Comparison of ENCODE assay signal across 8 cellular contexts in genomic region chr18:58529714-58530354, GRCh38.
A peak's percentile ranks its signal among the peaks of the same experiment; 100 is the strongest.
DNase-seq lines count a peak whose midpoint lies in the region; ATAC-seq and TF ChIP-seq lines count a peak whose summit lies in the region.

No MANE protein-coding gene starts in this region.

- TF ChIP-seq POLR2A in heart left ventricle (IDR thresholded peaks at IDR 0.05) (no peak), spleen (IDR thresholded peaks at IDR 0.05) (no peak)

- H3K4me3 ChIP-seq in Loucy (ENCODE audit: low read length, poor library complexity, severe bottlenecking) (no peak overlapping the region), heart left ventricle (no peak overlapping the region), spleen (no peak overlapping the region)

- intact Hi-C loops in heart left ventricle (cut with DNase I) (loop anchor here in 9 of 10 donors (1.0 to 10.0 kb wide), 14 partner anchors 65 to 545 kb away; partner anchors contain the start of genes MALT1 (in 2 of the 9) and ALPK2 (in 1 of the 9)), spleen (cut with DNase I; ENCODE audit: low total_unique reads) (loop anchor here (2.0 to 10.0 kb wide), 3 partner anchors 142 to 535 kb away; partner anchors contain the start of gene MALT1)

- H3K27ac ChIP-seq in heart left ventricle (no peak overlapping the region), spleen (no peak overlapping the region)

- TF ChIP-seq CTCF in Loucy (conservative IDR thresholded peaks at IDR 0.05; ENCODE audit: low read length) (peak; percentile 96), heart left ventricle (IDR thresholded peaks at IDR 0.05) (peak; percentile 59 to 84 (median 73)), spleen (IDR thresholded peaks at IDR 0.05 in 8 of 11, conservative IDR thresholded peaks at IDR 0.05 in 3 of 11) (peak; percentile 51 to 88 (median 81))

- H3K4me2 ChIP-seq in Loucy (ENCODE audit: low read depth, low read length, poor library complexity, severe bottlenecking): no peak overlapping the region

- WGBS in heart left ventricle, 4 donors: 35 to 42% (median 40%) methylated on average over 6 of the region's 6 CpGs
- 26 to 32% (median 31%) methylated on average over 6 of the region's 6 CpGs for WGBS in spleen, 5 donors

- H3K9ac ChIP-seq in Loucy (ENCODE audit: low read depth, low read length, poor library complexity, severe bottlenecking): no peak overlapping the region

- no peaks in the 10 kb centered on the region for H3K9me3 ChIP-seq in Loucy (ENCODE audit: insufficient read depth, low read depth, low read length)
- H3K9me3 ChIP-seq in heart left ventricle: no peaks in the 10 kb centered on the region
- H3K9me3 ChIP-seq in spleen: no peaks in the 10 kb centered on the region

- no peaks in the 10 kb centered on the region for H3F3A ChIP-seq in Loucy (ENCODE audit: low read depth)

- H3K27me3 ChIP-seq in Loucy (ENCODE audit: insufficient read depth, low read length, poor library complexity, severe bottlenecking) (no peaks in the 10 kb centered on the region), heart left ventricle (no peaks in the 10 kb centered on the region), spleen (replicated peaks in 1 of 7) (peaks cover 0 to 5% (median 0%) of the 10 kb centered on the region in 7 donors)

- ATAC-seq in heart left ventricle (peak in 3 of 4 donors; percentile 54 to 67 (median 62)), HG02981 (IDR thresholded peaks at IDR 0.05; ENCODE audit: unreplicated experiment) (no peak)

- H2AFZ ChIP-seq in Loucy (ENCODE audit: low read length): peak overlapping the region; percentile 14

- DNase-seq in NCI-H2227 (lab: John Stamatoyannopoulos, UW; ENCODE audit: unreplicated experiment) (peak; percentile 30), NCI-H2227 treated with DMSO at 0.1 percent for 48 hours (lab: John Stamatoyannopoulos, UW) (no peak), SKM-1 treated with dmso at 0.1 percent for 144 hours (lab: John Stamatoyannopoulos, UW; ENCODE audit: unreplicated experiment) (peak; percentile 44), heart left ventricle (peak in 3 of 5 donors; percentile 30 to 60 (median 56)), spleen (peak; percentile 84)
- DNase-seq in activated naive CD4-positive, alpha-beta T cell treated with anti-CD3 and anti-CD28 coated beads, Interleukin-2, amount 50 U/mL, for 16 hours: peak; percentile 75

- H3K4me1 ChIP-seq in Loucy (ENCODE audit: insufficient read depth, low read length, poor library complexity, severe bottlenecking) (no peaks in the 10 kb centered on the region), heart left ventricle (no peaks in the 10 kb centered on the region), spleen (peaks cover 0 to 23% (median 9%) of the 10 kb centered on the region in 6 donors)

- no peaks in the 10 kb centered on the region for H3K9me2 ChIP-seq in Loucy (replicated peaks; ENCODE audit: low read depth, low read length)

- no peaks in the 10 kb centered on the region for H3K79me2 ChIP-seq in Loucy (ENCODE audit: insufficient read depth, low read length)

- H3K36me3 ChIP-seq in Loucy (ENCODE audit: insufficient read depth, low read length) (no peaks in the 10 kb centered on the region), heart left ventricle (peaks cover 0 to 4% (median 0%) of the 10 kb centered on the region in 9 donors), spleen (no peaks in the 10 kb centered on the region)

- no peaks in the 10 kb centered on the region for H4K20me1 ChIP-seq in Loucy (ENCODE audit: insufficient read depth, low read length, poor library complexity, severe bottlenecking)
